Comparison of ENCODE assay signal across 9 cellular contexts in the genomic region with DNA sequence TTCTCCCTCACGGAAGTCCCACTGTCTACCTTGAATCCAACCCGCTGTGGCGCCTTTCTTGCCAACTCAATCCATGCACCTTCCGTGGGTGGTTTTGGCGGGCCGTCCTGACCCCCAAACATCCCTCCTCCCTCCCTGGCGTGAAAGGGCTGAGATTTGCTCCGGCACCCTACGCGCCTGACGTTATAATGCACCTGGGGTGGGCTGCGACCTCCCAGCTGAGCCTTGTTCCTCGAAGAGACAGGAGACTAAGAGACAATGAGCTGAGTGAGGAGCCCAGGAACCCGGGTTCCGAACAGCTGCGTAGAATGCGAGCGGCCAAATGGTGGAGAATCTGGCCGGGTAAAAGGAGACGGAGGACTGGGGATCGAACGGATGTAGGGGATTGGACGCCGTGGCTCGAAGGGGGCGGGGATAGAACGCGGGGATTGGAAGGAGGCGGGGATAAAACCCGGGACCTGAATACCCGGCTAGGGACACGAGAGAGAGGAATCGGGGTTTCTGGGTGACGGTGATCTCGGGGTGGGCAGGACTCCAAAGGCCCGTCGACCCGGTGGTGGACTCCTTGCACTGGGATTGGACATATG. TPM values are rescaled to one million over a fixed set of nuclear protein-coding genes. Genes with fewer than 3 reads are reported as not detected.
DNase-seq lines count a peak whose midpoint lies in the region; ATAC-seq and TF ChIP-seq lines count a peak whose summit lies in the region.
"Had no signal": no experiment of that assay in that cellular context is flagged by ENCODE, and none has a peak within 500 bp of the region (broad histone marks: within the 10 kb centered on the region; RNA-seq: fewer than 3 reads in every experiment).

A gene (plus strand): TSS at position 461 of the 587 bp plus-strand sequence. CDS start 1,137 bp downstream, outside the sequence.

- intact Hi-C loops in breast epithelium (cut with DNase I; ENCODE audit: low total_unique reads), result no loop called here

- H3K27ac ChIP-seq in AG04450 (ENCODE audit: low read depth, low read length), result peak within 1 kb of the TSS; percentile 70
- H3K27ac ChIP-seq in breast epithelium, result peak within 1 kb of the TSS; percentile 70 to 76
- H3K27ac ChIP-seq in iPS DF 6.9 (ENCODE audit: low read length), result no peak within 1 kb of the TSS
- H3K27ac ChIP-seq in rectal smooth muscle tissue (ENCODE audit: low read depth, low read length), result no peak within 1 kb of the TSS
- H3K27ac ChIP-seq: neutrophil had no signal

- H3K36me3 ChIP-seq in breast epithelium (no peaks in the 10 kb centered on the region), iPS DF 6.9 (ENCODE audit: control insufficient read depth, insufficient read depth, low read length) (peaks cover 17% of the 10 kb centered on the region), rectal smooth muscle tissue (ENCODE audit: control insufficient read depth, insufficient read depth, low read length) (peaks cover 2% of the 10 kb centered on the region)

- H3K9me3 ChIP-seq in AG04450 (ENCODE audit: control insufficient read depth, insufficient read depth, low read length) (no peaks in the 10 kb centered on the region; the same call in 1 of the 2 replicates), breast epithelium (no peaks in the 10 kb centered on the region), iPS DF 6.9 (ENCODE audit: control insufficient read depth, insufficient read depth, low read length) (no peaks in the 10 kb centered on the region)
- H3K9me3 ChIP-seq: neutrophil had no signal

- CTCF ChIA-PET in AG04450 (lab: Charles Lee), result interaction anchor here (1.2 to 3.0 kb wide), 2 partner anchors 10 to 13 kb away, joined by 4 to 14 read pairs; no protein-coding TSS in a partner anchor

- ATAC-seq in HG02884 (IDR thresholded peaks at IDR 0.05; ENCODE audit: unreplicated experiment) (no peak), HG02870 (IDR thresholded peaks at IDR 0.05; ENCODE audit: unreplicated experiment) (no peak)

- H3K27me3 ChIP-seq in AG04450 (ENCODE audit: control insufficient read depth, insufficient read depth, low read length) (no peaks in the 10 kb centered on the region), breast epithelium (no peaks in the 10 kb centered on the region), iPS DF 6.9 (ENCODE audit: control insufficient read depth, insufficient read depth, low read length) (no peaks in the 10 kb centered on the region), rectal smooth muscle tissue (ENCODE audit: control insufficient read depth, insufficient read depth, low read length) (peaks cover 10% of the 10 kb centered on the region)

- DNase-seq in AG04450 (ENCODE audit: low read depth, low spot score), result peak; percentile 61
- peak; percentile 69 for DNase-seq in HT-29 (ENCODE audit: low spot score)
- DNase-seq in SW480 (ENCODE audit: low spot score), result peak; percentile 74
- DNase-seq in breast epithelium (ENCODE audit: low spot score in 2 of 2), result peak; percentile 74 to 83
- DNase-seq in iPS DF 6.9 (ENCODE audit: low read depth, low spot score), result no peak

- WGBS in iPS DF 6.9 (ENCODE audit: insufficient coverage, insufficient read length), result no CpG with 5 or more reads among the region's 38 CpGs

- no peak for TF ChIP-seq POLR2A in breast epithelium (IDR thresholded peaks at IDR 0.05)

- peak within 1 kb of the TSS; percentile 73 for H3K4me3 ChIP-seq in AG04450 (ENCODE audit: low read depth, low read length)
- peak within 1 kb of the TSS; percentile 46 to 75 (median 58) for H3K4me3 ChIP-seq in breast epithelium
- H3K4me3 ChIP-seq in iPS DF 6.9 (ENCODE audit: low read length), result peak within 1 kb of the TSS; percentile 54
- H3K4me3 ChIP-seq in rectal smooth muscle tissue (ENCODE audit: low read length), result peak within 1 kb of the TSS; percentile 46

- no peak within 1 kb of the TSS for H3K9ac ChIP-seq in rectal smooth muscle tissue (ENCODE audit: low read length)

- H3K4me1 ChIP-seq in breast epithelium (peaks cover 0 to 6% of the 10 kb centered on the region in 2 donors), iPS DF 6.9 (ENCODE audit: control insufficient read depth, insufficient read depth, low read length) (peaks cover 5% of the 10 kb centered on the region), rectal smooth muscle tissue (ENCODE audit: control insufficient read depth, insufficient read depth, low read length) (peaks cover 7% of the 10 kb centered on the region)

- POLR2A ChIA-PET in AG04450 (lab: Yijun Ruan, JAX), result interaction anchor here (0.8 to 3.3 kb wide), 3 partner anchors 14 to 118 kb away, joined by 4 to 9 read pairs (median 6); a partner anchor contains a TSS

- TF ChIP-seq CTCF in AG04450 (IDR thresholded peaks at IDR 0.05; ENCODE audit: low read depth, low read length) (no peak), breast epithelium (IDR thresholded peaks at IDR 0.05) (no peak)

RNA-seq across cellular contexts. Expression of the gene that starts here (rescaled TPM):
- 20.3 and 24.2 TPM in 2 replicates for polyA plus RNA-seq in AG04450 (2011; rRNA removed)
- polyA minus RNA-seq in AG04450 (2011; rRNA and poly(A)+ RNA removed), result 22.8 and 28.5 TPM in 2 replicates
- total RNA-seq in HT-29 (2014; rRNA removed; shearing (Covaris generic)), result 0.47 and 1.4 TPM in 2 replicates
- total RNA-seq in breast epithelium, result 10 to 100 TPM in 1 of 3 donors, 1 to 10 TPM in 1, under 1 TPM in 1; 0.80 to 14.4 (median 2.8) TPM

Comparison
In these comparisons a context has a peak if more than half of its experiments do, and no peak if none do; other contexts are left out.
1. H3K27ac ChIP-seq: peak in AG04450 (single experiment) and breast epithelium (2 of 2); none in iPS DF 6.9 (single experiment) and rectal smooth muscle tissue (single experiment).
2. Peak in every context shown above with its lines, with median percentiles within 50 percentile points of each other: H3K4me3 ChIP-seq.